Comparison of ENCODE assay signal across 21 cellular contexts in the genomic region with DNA sequence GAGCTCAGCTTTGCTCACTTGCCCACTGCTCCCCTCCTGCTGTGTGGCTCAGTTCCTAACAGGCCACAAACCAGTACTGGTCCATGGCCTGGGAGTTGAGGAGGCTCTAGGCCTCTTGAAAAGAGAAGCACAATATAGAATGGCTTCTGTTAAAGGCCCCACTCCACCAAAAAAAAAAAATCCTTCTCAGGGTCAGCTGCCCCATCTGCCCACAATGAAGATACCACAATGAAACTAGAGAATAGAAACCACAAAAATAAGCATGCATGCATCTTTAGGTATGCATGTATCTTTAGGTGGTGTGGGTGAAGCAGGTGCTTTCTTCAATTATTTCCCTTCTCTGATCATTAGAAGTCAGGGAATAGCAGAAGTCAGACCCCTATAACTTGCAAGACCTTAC.
"Had no signal": no experiment of that assay in that cellular context is flagged by ENCODE, and none has a peak within 500 bp of the region (broad histone marks: within the 10 kb centered on the region; RNA-seq: fewer than 3 reads in every experiment).

No MANE protein-coding gene starts in this region.

- H3K4me1 Mint-ChIP-seq: T-helper 17 cell had no signal

- H3K27me3 Mint-ChIP-seq: T-helper 17 cell had no signal

- H3K27ac Mint-ChIP-seq: T-helper 17 cell had no signal

- H3K4me3 Mint-ChIP-seq: T-helper 17 cell had no signal

- DNase-seq: KBM-7, NCI-H1092, NCI-H1105 treated with DMSO at 0.1 percent for 48 hours, NCI-H1417 treated with DMSO at 0.1 percent for 48 hours, NCI-H146, NCI-H1694 treated with DMSO at 0.1 percent for 48 hours, NCI-H1930, NCI-H2081, NCI-H2107, NCI-H2227 treated with DMSO at 0.1 percent for 48 hours, NCI-H524, NCI-H526 treated with DMSO at 0.1 percent for 48 hours, NCI-H748 treated with DMSO at 0.1 percent for 48 hours, PC-9, Peyer's patch, SHP77 treated with DMSO at 0.1 percent for 48 hours, SJCRH30, T-helper 1 cell, T-helper 17 cell had no signal

- ATAC-seq: Right ventricle myocardium inferior, SK-N-SH treated with all-trans-retinoic acid at 6 μM for 48 hours, T-helper 17 cell had no signal
